Comparison of ENCODE assay signal across 8 cellular contexts in the genomic region with DNA sequence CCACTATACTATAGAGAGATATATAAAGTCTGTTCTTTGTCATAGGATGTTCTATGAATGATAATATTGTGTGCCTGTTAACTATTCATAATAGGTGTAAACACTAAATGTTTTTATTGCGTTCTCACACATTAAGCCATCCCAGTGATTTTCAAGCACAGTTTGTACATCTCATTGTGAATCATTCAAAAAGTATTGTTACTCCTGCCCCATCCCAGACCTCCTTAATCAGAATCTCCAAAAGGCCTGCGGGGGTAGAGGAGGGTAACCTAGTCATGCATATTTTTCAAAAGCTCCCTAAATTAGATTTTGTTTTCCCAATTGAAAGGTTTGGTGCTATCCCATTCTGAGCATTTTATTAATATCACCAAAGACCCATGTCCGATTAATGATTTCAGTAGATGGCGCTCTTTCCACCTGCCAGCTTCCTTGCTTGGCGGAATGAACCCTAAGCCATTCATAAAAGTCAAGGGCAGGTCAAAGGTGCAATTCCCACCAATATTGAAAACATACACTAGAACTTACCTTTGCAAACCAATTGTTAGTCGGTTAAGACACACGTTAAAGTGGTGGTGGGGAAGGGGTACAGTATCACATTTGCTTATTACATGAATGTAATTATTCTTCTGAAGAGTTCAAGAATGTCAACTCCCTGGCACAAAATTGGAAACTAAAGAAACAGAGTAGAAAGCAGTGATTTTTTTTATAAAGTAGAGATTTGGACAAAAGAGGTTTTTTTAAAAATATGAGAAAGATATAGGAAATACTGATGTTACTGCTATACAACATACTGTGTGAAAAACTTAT.
DNase-seq lines count a peak whose midpoint lies in the region; ATAC-seq lines count a peak whose summit lies in the region.

No MANE protein-coding gene starts in this region.

- ATAC-seq in HG03460 (IDR thresholded peaks at IDR 0.05; ENCODE audit: unreplicated experiment) (no peak), HG02981 (IDR thresholded peaks at IDR 0.05; ENCODE audit: unreplicated experiment) (no peak)

- DNase-seq in activated CD8-positive, alpha-beta memory T cell treated with anti-CD3 and anti-CD28 coated beads for 24 hours, result peak; percentile 60
- DNase-seq in activated CD8-positive, alpha-beta memory T cell treated with anti-CD3 and anti-CD28 coated beads, Interleukin-2, amount 50 U/mL, for 48 hours, result no peak
- peak; percentile 25 for DNase-seq in NCI-H226
- peak; percentile 29 for DNase-seq in amniotic epithelial cell (ENCODE audit: low read depth)
- DNase-seq in iPS-NIHi11 (ENCODE audit: low spot score), result peak; percentile 38
- peak; percentile 20 for DNase-seq in stimulated activated CD8-positive, alpha-beta memory T cell treated with anti-CD3 and anti-CD28 coated beads, Interleukin-12 subunit alpha, Interleukin-12 subunit beta, amount 100 ng/mL, for 1 hour (ENCODE audit: low read depth)
